ENCODE assay signal across 7 cellular contexts in the genomic region with DNA sequence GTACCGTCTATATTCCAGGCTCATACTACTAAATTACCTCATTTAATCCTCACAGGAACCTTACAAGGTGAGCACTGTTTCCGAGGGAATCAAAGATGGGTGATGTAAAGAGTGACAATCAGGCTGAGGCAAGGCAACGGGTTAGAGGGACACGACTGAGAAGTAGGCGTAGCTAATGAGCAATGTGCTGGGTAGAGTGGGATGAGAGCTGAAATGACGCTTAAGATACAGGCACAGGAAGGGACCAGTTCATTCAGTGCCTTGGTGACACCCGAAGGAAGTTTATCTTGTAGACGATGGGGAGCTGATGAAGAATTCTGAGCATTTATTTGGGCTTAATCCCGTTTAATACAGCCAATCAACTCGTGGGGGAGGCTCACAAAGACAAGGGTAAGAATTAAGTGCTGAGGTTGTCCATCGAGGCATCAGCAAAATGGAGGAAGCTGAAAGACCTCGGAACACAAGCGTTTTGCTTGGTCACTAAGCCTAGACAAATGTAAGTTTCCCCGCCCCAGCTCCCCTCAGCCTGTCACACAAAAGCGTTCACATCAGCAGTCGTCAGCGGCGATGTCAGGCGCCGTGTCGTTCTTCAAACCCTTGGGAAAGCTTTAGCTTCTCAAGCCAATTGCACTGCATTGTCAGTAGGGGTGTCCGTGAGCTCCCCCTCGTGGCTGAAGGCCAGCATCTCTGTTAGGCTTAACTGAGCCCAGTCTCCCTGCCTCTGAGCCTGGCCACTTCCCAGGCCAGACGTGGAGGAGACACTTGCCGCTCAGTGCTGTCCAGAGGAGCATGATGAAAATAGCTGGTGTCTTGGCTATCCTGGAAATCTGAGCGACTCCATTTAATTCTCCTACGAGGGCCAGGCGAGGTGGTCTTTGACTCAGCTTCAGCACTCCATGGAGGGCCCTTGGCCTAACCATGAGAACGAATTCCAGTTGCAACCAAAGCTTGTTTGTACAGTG.
DNase-seq lines count a peak whose midpoint lies in the region; ATAC-seq and TF ChIP-seq lines count a peak whose summit lies in the region.

No MANE protein-coding gene starts in this region.

- H3K4me1 ChIP-seq in gastrocnemius medialis = peaks cover 3 to 8% of the 10 kb centered on the region in 2 donors

- no peaks in the 10 kb centered on the region for H3K36me3 ChIP-seq in gastrocnemius medialis

- intact Hi-C loops in gastrocnemius medialis (cut with DNase I; ENCODE audit: low total_unique reads) = no loop called here

- in situ Hi-C loops in gastrocnemius medialis (cut with MboI; ENCODE audit: low sequenced_read_pairs in 4 of 4) = no loop called here

- ATAC-seq in GM18502 (IDR thresholded peaks at IDR 0.05; ENCODE audit: poor library complexity, unreplicated experiment) = peak; percentile 100
- peak; percentile 100 for ATAC-seq in HG02798 (IDR thresholded peaks at IDR 0.05; ENCODE audit: poor library complexity, unreplicated experiment)
- peak; percentile 84 to 93 for ATAC-seq in gastrocnemius medialis

- no peaks in the 10 kb centered on the region for H3K27me3 ChIP-seq in gastrocnemius medialis

- no peaks in the 10 kb centered on the region for H3K9me3 ChIP-seq in gastrocnemius medialis

- TF ChIP-seq POLR2A in gastrocnemius medialis (IDR thresholded peaks at IDR 0.05) = no peak

- DNase-seq in NCI-H1105 (lab: John Stamatoyannopoulos, UW) (peak; percentile 89), T follicular helper cell (ENCODE audit: low read depth) (peak; percentile 24), anterior cingulate cortex (lab: John Stamatoyannopoulos, UW) (peak in 54 of 58 donors; percentile 25 to 84 (median 60)), hypothalamus (lab: John Stamatoyannopoulos, UW) (peak in 49 of 51 donors; percentile 8 to 85 (median 55)), gastrocnemius medialis (peak; percentile 57 to 79)

- TF ChIP-seq CTCF in gastrocnemius medialis (IDR thresholded peaks at IDR 0.05 in 4 of 5, conservative IDR thresholded peaks at IDR 0.05 in 1 of 5) = peak; percentile 31 to 74 (median 60)

- peak overlapping the region in 2 of 4 donors; percentile 10 to 40 for H3K4me3 ChIP-seq in gastrocnemius medialis

- H3K27ac ChIP-seq in gastrocnemius medialis = no peak overlapping the region

Comparison
In these comparisons a context has a peak if more than half of its experiments do, and no peak if none do; other contexts are left out.
1. DNase-seq: peak in every context shown above with its lines; median percentile 89 in NCI-H1105; 68 in gastrocnemius medialis; 60 in anterior cingulate cortex; 55 in hypothalamus; 24 in T follicular helper cell.